Comparison of ENCODE assay signal across 15 cellular contexts in the genomic region with DNA sequence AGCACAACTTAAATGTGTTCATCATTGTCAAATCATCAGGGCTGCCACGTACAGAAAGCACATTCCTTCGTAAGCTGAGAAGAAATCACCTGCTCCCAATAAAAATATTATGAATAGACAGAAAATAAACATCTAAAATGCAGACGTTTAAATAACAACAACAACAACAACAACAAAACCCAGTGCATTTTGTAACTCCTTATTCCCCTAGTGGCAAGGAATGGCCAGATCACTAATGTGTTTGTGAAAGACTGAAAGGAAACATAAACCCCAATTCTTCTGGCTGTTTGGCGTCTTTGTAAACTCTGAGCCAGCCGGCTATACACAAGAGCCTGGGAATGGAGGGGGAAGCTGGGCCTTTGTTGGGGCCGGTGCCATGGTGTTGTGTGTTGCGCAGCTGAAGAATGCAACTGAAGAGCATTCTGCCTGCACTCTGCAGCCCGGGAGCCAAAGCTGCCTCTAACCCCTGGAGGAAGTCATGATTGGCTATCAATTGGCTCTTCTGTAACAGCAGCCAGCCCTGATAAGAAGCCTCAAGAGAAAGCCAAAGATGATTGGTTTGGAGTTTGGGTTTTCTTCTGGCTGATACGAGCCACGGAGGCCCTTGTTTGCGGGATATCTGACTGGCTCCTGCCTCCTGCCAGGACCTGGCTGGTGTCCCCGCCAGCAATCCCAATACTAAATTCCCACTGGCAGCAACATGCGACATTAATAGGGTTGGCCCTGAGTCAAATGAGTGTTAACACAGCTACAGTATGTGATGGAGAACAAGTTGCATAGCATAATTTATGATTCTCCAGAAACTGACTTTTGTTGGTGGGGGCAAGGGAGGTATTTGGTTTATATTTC.
DNase-seq lines count a peak whose midpoint lies in the region; ATAC-seq and TF ChIP-seq lines count a peak whose summit lies in the region.
"Had no signal": no experiment of that assay in that cellular context is flagged by ENCODE, and none has a peak within 500 bp of the region (broad histone marks: within the 10 kb centered on the region; RNA-seq: fewer than 3 reads in every experiment).

No MANE protein-coding gene starts in this region.

- H3K27ac Mint-ChIP-seq in GM23338: no peak overlapping the region
- no peak overlapping the region for H3K27ac Mint-ChIP-seq in activated naive CD8-positive, alpha-beta T cell treated with anti-CD3 and anti-CD28 coated beads, Interleukin-2, amount 50 U/mL, for 24 hours
- H3K27ac Mint-ChIP-seq: activated CD4-positive, alpha-beta memory T cell treated with anti-CD3 and anti-CD28 coated beads, Interleukin-2, amount 10 ng/mL, durations not matched to agents 7 days and 5 days had no signal

- no peaks in the 10 kb centered on the region for H3K9me3 Mint-ChIP-seq in GM23338
- H3K9me3 Mint-ChIP-seq in activated naive CD8-positive, alpha-beta T cell treated with anti-CD3 and anti-CD28 coated beads, Interleukin-2, amount 50 U/mL, for 24 hours: no peaks in the 10 kb centered on the region
- H3K9me3 Mint-ChIP-seq: activated CD4-positive, alpha-beta memory T cell treated with anti-CD3 and anti-CD28 coated beads, Interleukin-2, amount 10 ng/mL, durations not matched to agents 7 days and 5 days had no signal

- H3K4me3 ChIP-seq in GM23338 (peak overlapping the region; percentile 11; the same call in 1 of the 2 replicates), coronary artery (peak overlapping the region; percentile 29), iPS-18a (ENCODE audit: low read length) (peak overlapping the region; percentile 31), brain microvascular endothelial cell (ENCODE audit: low read depth, low read length) (no peak overlapping the region)
- H3K4me3 ChIP-seq: esophagus muscularis mucosa, Peyer's patch had no signal

- H3K36me3 ChIP-seq in GM23338 (ENCODE audit: insufficient read depth): 0 out of 2 replicates have a peak, but pooled peaks cover 13% of the 10 kb centered on the region
- H3K36me3 ChIP-seq in iPS-18a (ENCODE audit: control insufficient read depth, low read depth, low read length): peaks cover 27% of the 10 kb centered on the region
- H3K36me3 ChIP-seq in brain microvascular endothelial cell (replicated peaks): no peaks in the 10 kb centered on the region
- H3K36me3 ChIP-seq: neutrophil had no signal

- DNase-seq in GM23338 (ENCODE audit: low spot score) (peak; percentile 73), coronary artery (ENCODE audit: low spot score) (no peak), retina (peak; percentile 40), brain microvascular endothelial cell (no peak), G401 (ENCODE audit: low spot score) (no peak)
- DNase-seq in activated CD4-positive, alpha-beta T cell treated with anti-CD3 and anti-CD28 coated beads, Interleukin-2, amount 50 U/mL, for 1 hour: no peak
- DNase-seq in activated naive CD8-positive, alpha-beta T cell treated with anti-CD3 and anti-CD28 coated beads, Interleukin-2, amount 50 U/mL, for 24 hours: no peak
- DNase-seq: activated CD4-positive, alpha-beta memory T cell treated with anti-CD3 and anti-CD28 coated beads, Interleukin-2, amount 10 ng/mL, durations not matched to agents 7 days and 5 days; activated gamma-delta T cell treated with Interleukin-2 at 50 U/mL for 16 hours; NCI-H1092 treated with DMSO at 0.1 percent for 48 hours; Peyer's patch; stimulated activated CD8-positive, alpha-beta memory T cell treated with anti-CD3 and anti-CD28 coated beads, Interleukin-4, amount 100 ng/mL, for 48 hours had no signal

- H3K9me3 ChIP-seq in iPS-18a (ENCODE audit: control insufficient read depth, low read depth, low read length): peaks cover 3% of the 10 kb centered on the region
- H3K9me3 ChIP-seq: esophagus muscularis mucosa, neutrophil, Peyer's patch had no signal

- H4K20me1 ChIP-seq in GM23338 (replicated peaks; ENCODE audit: insufficient read depth): peaks cover 4% of the 10 kb centered on the region; the same call in 1 of the 2 replicates

- peak; percentile 92 for ATAC-seq in GM23338
- ATAC-seq in activated naive CD8-positive, alpha-beta T cell treated with anti-CD3 and anti-CD28 coated beads, Interleukin-2, amount 50 U/mL, for 24 hours: no peak

- peaks cover 46% of the 10 kb centered on the region for H3K4me1 Mint-ChIP-seq in GM23338
- no peaks in the 10 kb centered on the region for H3K4me1 Mint-ChIP-seq in activated naive CD8-positive, alpha-beta T cell treated with anti-CD3 and anti-CD28 coated beads, Interleukin-2, amount 50 U/mL, for 24 hours
- H3K4me1 Mint-ChIP-seq: activated CD4-positive, alpha-beta memory T cell treated with anti-CD3 and anti-CD28 coated beads, Interleukin-2, amount 10 ng/mL, durations not matched to agents 7 days and 5 days had no signal

- H3K27ac ChIP-seq in GM23338 (ENCODE audit: low read depth) (peak overlapping the region; percentile 92), coronary artery (no peak overlapping the region), iPS-18a (ENCODE audit: low read length) (no peak overlapping the region), brain microvascular endothelial cell (no peak overlapping the region)
- H3K27ac ChIP-seq: neutrophil, Peyer's patch had no signal

- H3K27me3 ChIP-seq in GM23338 (ENCODE audit: insufficient read depth) (no peaks in the 10 kb centered on the region), iPS-18a (ENCODE audit: control insufficient read depth, insufficient read depth, low read length) (no peaks in the 10 kb centered on the region), brain microvascular endothelial cell (replicated peaks) (no peaks in the 10 kb centered on the region)
- H3K27me3 ChIP-seq: esophagus muscularis mucosa, neutrophil, Peyer's patch had no signal

- TF ChIP-seq CTCF in GM23338 (conservative IDR thresholded peaks at IDR 0.05; ENCODE audit: low read depth in 2 of 2) (no peak; a peak in 1 of 4 replicates), coronary artery (IDR thresholded peaks at IDR 0.05) (no peak), brain microvascular endothelial cell (IDR thresholded peaks at IDR 0.05; ENCODE audit: low read depth, low read length, missing control alignments) (no peak)

- in situ Hi-C loops in brain microvascular endothelial cell (cut with HindIII; ENCODE audit: low pct_ligation_motif_present, low sequenced_read_pairs): no loop called here
- in situ Hi-C loops in G401 (cut with HindIII; ENCODE audit: low sequenced_read_pairs): no loop called here

- H3K4me3 Mint-ChIP-seq in GM23338: no peak overlapping the region
- no peak overlapping the region for H3K4me3 Mint-ChIP-seq in activated naive CD8-positive, alpha-beta T cell treated with anti-CD3 and anti-CD28 coated beads, Interleukin-2, amount 50 U/mL, for 24 hours
- H3K4me3 Mint-ChIP-seq: activated CD4-positive, alpha-beta memory T cell treated with anti-CD3 and anti-CD28 coated beads, Interleukin-2, amount 10 ng/mL, durations not matched to agents 7 days and 5 days had no signal

- H3K4me2 ChIP-seq in GM23338: peak overlapping the region; percentile 63

- no peaks in the 10 kb centered on the region for H3K9me2 ChIP-seq in GM23338 (ENCODE audit: insufficient read depth)

- no peak overlapping the region for H3K9ac ChIP-seq in iPS-18a (ENCODE audit: low read length)

- H3K36me3 Mint-ChIP-seq in GM23338 (ENCODE audit: low read depth): peaks cover 51% of the 10 kb centered on the region
- no peaks in the 10 kb centered on the region for H3K36me3 Mint-ChIP-seq in activated naive CD8-positive, alpha-beta T cell treated with anti-CD3 and anti-CD28 coated beads, Interleukin-2, amount 50 U/mL, for 24 hours (ENCODE audit: low read depth)

- peaks cover 7% of the 10 kb centered on the region for H3K27me3 Mint-ChIP-seq in GM23338 (ENCODE audit: insufficient read depth, low read depth, poor library complexity)
- H3K27me3 Mint-ChIP-seq in activated naive CD8-positive, alpha-beta T cell treated with anti-CD3 and anti-CD28 coated beads, Interleukin-2, amount 50 U/mL, for 24 hours: no peaks in the 10 kb centered on the region

- H3K4me1 ChIP-seq in GM23338 (ENCODE audit: insufficient read depth) (peaks cover 46% of the 10 kb centered on the region), iPS-18a (ENCODE audit: control insufficient read depth, low read depth, low read length) (peaks cover 34% of the 10 kb centered on the region)
- H3K4me1 ChIP-seq: Peyer's patch had no signal

- no peaks in the 10 kb centered on the region; the same call in 1 of the 2 replicates for H3F3A ChIP-seq in GM23338 (replicated peaks; ENCODE audit: low read depth)

- H2AFZ ChIP-seq in GM23338: no peak overlapping the region

- peaks cover 39% of the 10 kb centered on the region for H3K79me2 ChIP-seq in GM23338 (replicated peaks; ENCODE audit: insufficient read depth)

TF ChIP-seq in GM23338, 12 proteins besides CTCF, POLR2A, EP300 and RAD21 (continues in another document):
- TF ChIP-seq, protein P1, sequence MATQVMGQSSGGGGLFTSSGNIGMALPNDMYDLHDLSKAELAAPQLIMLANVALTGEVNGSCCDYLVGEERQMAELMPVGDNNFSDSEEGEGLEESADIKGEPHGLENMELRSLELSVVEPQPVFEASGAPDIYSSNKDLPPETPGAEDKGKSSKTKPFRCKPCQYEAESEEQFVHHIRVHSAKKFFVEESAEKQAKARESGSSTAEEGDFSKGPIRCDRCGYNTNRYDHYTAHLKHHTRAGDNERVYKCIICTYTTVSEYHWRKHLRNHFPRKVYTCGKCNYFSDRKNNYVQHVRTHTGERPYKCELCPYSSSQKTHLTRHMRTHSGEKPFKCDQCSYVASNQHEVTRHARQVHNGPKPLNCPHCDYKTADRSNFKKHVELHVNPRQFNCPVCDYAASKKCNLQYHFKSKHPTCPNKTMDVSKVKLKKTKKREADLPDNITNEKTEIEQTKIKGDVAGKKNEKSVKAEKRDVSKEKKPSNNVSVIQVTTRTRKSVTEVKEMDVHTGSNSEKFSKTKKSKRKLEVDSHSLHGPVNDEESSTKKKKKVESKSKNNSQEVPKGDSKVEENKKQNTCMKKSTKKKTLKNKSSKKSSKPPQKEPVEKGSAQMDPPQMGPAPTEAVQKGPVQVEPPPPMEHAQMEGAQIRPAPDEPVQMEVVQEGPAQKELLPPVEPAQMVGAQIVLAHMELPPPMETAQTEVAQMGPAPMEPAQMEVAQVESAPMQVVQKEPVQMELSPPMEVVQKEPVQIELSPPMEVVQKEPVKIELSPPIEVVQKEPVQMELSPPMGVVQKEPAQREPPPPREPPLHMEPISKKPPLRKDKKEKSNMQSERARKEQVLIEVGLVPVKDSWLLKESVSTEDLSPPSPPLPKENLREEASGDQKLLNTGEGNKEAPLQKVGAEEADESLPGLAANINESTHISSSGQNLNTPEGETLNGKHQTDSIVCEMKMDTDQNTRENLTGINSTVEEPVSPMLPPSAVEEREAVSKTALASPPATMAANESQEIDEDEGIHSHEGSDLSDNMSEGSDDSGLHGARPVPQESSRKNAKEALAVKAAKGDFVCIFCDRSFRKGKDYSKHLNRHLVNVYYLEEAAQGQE (IDR thresholded peaks at IDR 0.05; ENCODE audit: unreplicated experiment): no peak
- TF ChIP-seq EZH2phosphoT487 (IDR thresholded peaks at IDR 0.05; ENCODE audit: unreplicated experiment) (no peak), POLR2AphosphoS5 (IDR thresholded peaks at IDR 0.05; ENCODE audit: low read depth) (no peak), EZH2 (IDR thresholded peaks at IDR 0.05; ENCODE audit: low read depth, unreplicated experiment) (no peak), CREB1 (CRISPR knock-in tag; IDR thresholded peaks at IDR 0.05; ENCODE audit: low read depth) (no peak), NANOG (IDR thresholded peaks at IDR 0.05; ENCODE audit: borderline replicate concordance) (no peak), JUNB (IDR thresholded peaks at IDR 0.05; ENCODE audit: unreplicated experiment) (no peak)

Comparison
In these comparisons a context has a peak if more than half of its experiments do, and no peak if none do; other contexts are left out.
1. DNase-seq: peak in GM23338 (single experiment) and retina (single experiment); none in coronary artery (single experiment), brain microvascular endothelial cell (single experiment), activated CD4-positive, alpha-beta T cell treated with anti-CD3 and anti-CD28 coated beads, Interleukin-2, amount 50 U/mL, for 1 hour (single experiment), G401 (single experiment) and activated naive CD8-positive, alpha-beta T cell treated with anti-CD3 and anti-CD28 coated beads, Interleukin-2, amount 50 U/mL, for 24 hours (single experiment).